ENCODE assay signal across 25 cellular contexts in the genomic region with DNA sequence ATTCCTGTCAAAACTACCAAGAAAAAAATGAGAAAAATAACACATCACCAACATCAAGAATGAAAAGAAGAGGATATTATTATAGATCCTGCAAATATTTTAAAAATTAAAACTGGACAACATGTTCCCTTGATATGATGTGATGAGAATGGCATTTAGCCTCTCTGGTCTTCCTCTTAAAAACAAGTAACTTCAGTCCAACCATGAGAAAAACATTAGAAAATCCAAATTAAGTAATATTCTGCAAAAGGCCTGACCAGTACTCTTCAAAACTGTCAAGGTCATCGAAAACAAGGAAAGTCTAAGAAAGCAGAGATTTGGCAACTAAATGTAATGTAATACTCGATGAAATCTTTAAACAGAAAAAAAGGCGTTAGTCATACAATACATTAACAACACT.
"Had no signal": no experiment of that assay in that cellular context is flagged by ENCODE, and none has a peak within 500 bp of the region (broad histone marks: within the 10 kb centered on the region; RNA-seq: fewer than 3 reads in every experiment).

No MANE protein-coding gene starts in this region.

- ATAC-seq: activated naive CD4-positive, alpha-beta T cell treated with anti-CD3 and anti-CD28 coated beads, Interleukin-2, amount 50 U/mL, for 72 hours; activated naive CD8-positive, alpha-beta T cell treated with anti-CD3 and anti-CD28 coated beads, Interleukin-2, amount 50 U/mL, for 24 hours; activated T-cell treated with anti-CD3 and anti-CD28 coated beads, Interleukin-2, amount 50 U/mL, for 4 hours; Panc1; Right ventricle myocardium inferior; T-cell had no signal

- H3K36me3 ChIP-seq: brain microvascular endothelial cell had no signal

- H3K27me3 ChIP-seq: brain microvascular endothelial cell had no signal

- DNase-seq: activated CD4-positive, alpha-beta memory T cell treated with anti-CD3 and anti-CD28 coated beads for 36 hours; activated CD4-positive, alpha-beta T cell treated with anti-CD3 and anti-CD28 coated beads, Interleukin-2, amount 10 ng/mL, durations not matched to agents 7 days and 5 days; activated CD4-positive, CD25-positive, alpha-beta regulatory T cell; activated CD8-positive, alpha-beta memory T cell treated with anti-CD3 and anti-CD28 coated beads for 24 hours; activated effector memory CD4-positive, alpha-beta T cell treated with anti-CD3 and anti-CD28 coated beads, Interleukin-2, amount 50 U/mL, for 16 hours; activated naive CD4-positive, alpha-beta T cell treated with Interleukin-2 at 50 U/mL for 16 hours; activated naive CD8-positive, alpha-beta T cell treated with anti-CD3 and anti-CD28 coated beads, Interleukin-2, amount 50 U/mL, for 24 hours; activated T-cell treated with anti-CD3 and anti-CD28 coated beads, Interleukin-2, amount 50 U/mL, for 4 hours; brain microvascular endothelial cell; NCI-H1092; NCI-H1417; NCI-H1694; NCI-H2029; NCI-H345; NCI-H510A; NCI-H69; NK-92 treated with Interleukin-12 subunit alpha and Interleukin-12 subunit beta, amount 100 ng/mL, for 24 hours; OCI-M1; RPMI8226; T-cell had no signal

- H3K27ac ChIP-seq: brain microvascular endothelial cell, SK-N-MC, VCaP had no signal

- H3K4me3 ChIP-seq: SK-N-MC had no signal
